Comparison of ENCODE assay signal across 8 cellular contexts in genomic region chr6:32969685-32970412, GRCh38. TPM values are rescaled to one million over a fixed set of nuclear protein-coding genes. Genes with fewer than 3 reads are reported as not detected.
DNase-seq lines count a peak whose midpoint lies in the region; ATAC-seq and TF ChIP-seq lines count a peak whose summit lies in the region.

No MANE protein-coding gene starts in this region.

- peaks cover 8% of the 10 kb centered on the region for H3K79me1 ChIP-seq in mesendoderm (ENCODE audit: low read length)

- H3K4me1 Mint-ChIP-seq in GM23338, result peaks cover 12% of the 10 kb centered on the region

- peaks cover 14% of the 10 kb centered on the region; the same call in 1 of the 2 replicates for H3K4me1 ChIP-seq in GM23338 (ENCODE audit: insufficient read depth)
- peaks cover 9% of the 10 kb centered on the region for H3K4me1 ChIP-seq in ectodermal cell (ENCODE audit: control insufficient read depth, insufficient read depth, low read length)
- H3K4me1 ChIP-seq in mesendoderm (ENCODE audit: control insufficient read depth, low read depth, low read length), result peaks cover 8% of the 10 kb centered on the region

- peak overlapping the region; percentile 97 for H2AK5ac ChIP-seq in mesendoderm (ENCODE audit: low read length)

- H3F3A ChIP-seq in GM23338 (replicated peaks; ENCODE audit: low read depth), result peaks cover 32% of the 10 kb centered on the region

- H3K36me3 ChIP-seq in GM23338 (ENCODE audit: insufficient read depth) (peaks cover 19% of the 10 kb centered on the region), ectodermal cell (ENCODE audit: control insufficient read depth, insufficient read depth, low read length) (peaks cover 10% of the 10 kb centered on the region), mesendoderm (ENCODE audit: control insufficient read depth, insufficient read depth, low read length) (peaks cover 17% of the 10 kb centered on the region)

- H4K8ac ChIP-seq in mesendoderm (ENCODE audit: low read depth, low read length), result peak overlapping the region; percentile 98

- H3K27ac ChIP-seq in GM23338 (ENCODE audit: low read depth) (peak overlapping the region; percentile 100), ectodermal cell (ENCODE audit: insufficient read depth, low read depth, low read length, poor library complexity, severe bottlenecking) (peak overlapping the region; percentile 99), mesendoderm (ENCODE audit: low read depth, low read length) (peak overlapping the region; percentile 100)

- H2BK120ac ChIP-seq in mesendoderm (ENCODE audit: low read depth, low read length), result peak overlapping the region; percentile 70

- DNase-seq in ACHN (peak; percentile 73), GM23338 (ENCODE audit: low spot score) (peak; percentile 88), NCI-H526 treated with DMSO at 0.1 percent for 48 hours (lab: John Stamatoyannopoulos, UW) (peak; percentile 61), mesendoderm (peak; percentile 97)
- DNase-seq in activated CD4-positive, alpha-beta T cell treated with anti-CD3 and anti-CD28 coated beads, Interleukin-2, amount 50 U/mL, for 48 hours, result peak; percentile 76 to 83
- DNase-seq in stimulated activated CD8-positive, alpha-beta memory T cell treated with anti-CD3 and anti-CD28 coated beads, Interleukin-15, amount 100 ng/mL, for 4 hours (ENCODE audit: low read depth in 2 of 2), result peak; percentile 50 to 53

- H2BK5ac ChIP-seq in mesendoderm (ENCODE audit: low read length), result peak overlapping the region; percentile 98

- peak overlapping the region; percentile 76 for H3K4ac ChIP-seq in mesendoderm (ENCODE audit: low read depth, low read length)

- peak overlapping the region; percentile 100 for H3K9ac ChIP-seq in mesendoderm (ENCODE audit: low read length)

- in situ Hi-C loops in ACHN (cut with HindIII; ENCODE audit: low pct_ligation_motif_present, low pct_unique_long_range_greater_than_20kb, low sequenced_read_pairs), result no loop called here

- H3K27me3 Mint-ChIP-seq in GM23338 (ENCODE audit: insufficient read depth, low read depth, poor library complexity), result peaks cover 48% of the 10 kb centered on the region

- ATAC-seq in GM23338 (peak; percentile 1), GM18909 (IDR thresholded peaks at IDR 0.05; ENCODE audit: poor library complexity, unreplicated experiment) (no peak)

- H3K79me2 ChIP-seq in GM23338 (replicated peaks; ENCODE audit: insufficient read depth) (peaks cover 59% of the 10 kb centered on the region), mesendoderm (ENCODE audit: control insufficient read depth, insufficient read depth, low read length) (peaks cover 54% of the 10 kb centered on the region)

- H2BK15ac ChIP-seq in mesendoderm (replicated peaks; ENCODE audit: low read depth), result no peak overlapping the region

- no peaks in the 10 kb centered on the region for H3K9me3 ChIP-seq in ectodermal cell (ENCODE audit: control insufficient read depth, low read length)

- H4K5ac ChIP-seq in mesendoderm (ENCODE audit: low read length), result peak overlapping the region; percentile 99

- H3K56ac ChIP-seq in mesendoderm (ENCODE audit: low read length), result peak overlapping the region; percentile 100

- peak overlapping the region; percentile 81 for H3K18ac ChIP-seq in mesendoderm (ENCODE audit: low read length)

- no peaks in the 10 kb centered on the region for H3K9me2 ChIP-seq in GM23338 (ENCODE audit: insufficient read depth)

- peak overlapping the region; percentile 87 for H3K23ac ChIP-seq in mesendoderm (ENCODE audit: low read length)

- peaks cover 12% of the 10 kb centered on the region for H3K9me3 Mint-ChIP-seq in GM23338

- peak overlapping the region; percentile 99 for H3K4me3 ChIP-seq in GM23338
- H3K4me3 ChIP-seq in ectodermal cell (ENCODE audit: insufficient read depth, low read depth, low read length), result peak overlapping the region; percentile 72
- peak overlapping the region; percentile 53 for H3K4me3 ChIP-seq in mesendoderm (ENCODE audit: low read length)

- peak overlapping the region; percentile 100 for H3K4me2 ChIP-seq in GM23338
- H3K4me2 ChIP-seq in mesendoderm (ENCODE audit: low read length), result peak overlapping the region; percentile 81

- no peak overlapping the region for H2AFZ ChIP-seq in GM23338

- WGBS in ectodermal cell, 2 experiments, result 0% methylated on average over 19 of the region's 19 CpGs
- WGBS in mesendoderm (ENCODE audit: extremely low coverage, insufficient coverage, low lambda C conversion rate), result no CpG with 5 or more reads among the region's 19 CpGs

- peak overlapping the region; percentile 100 for H3K27ac Mint-ChIP-seq in GM23338

- peaks cover 53% of the 10 kb centered on the region for H3K36me3 Mint-ChIP-seq in GM23338 (ENCODE audit: low read depth)

- peaks cover 24% of the 10 kb centered on the region for H4K20me1 ChIP-seq in GM23338 (replicated peaks; ENCODE audit: insufficient read depth)

- peak; percentile 12 to 26; a peak in 3 of 4 replicates for TF ChIP-seq CTCF in GM23338 (conservative IDR thresholded peaks at IDR 0.05; ENCODE audit: low read depth in 2 of 2)

- no peaks in the 10 kb centered on the region for H3K27me3 ChIP-seq in GM23338 (ENCODE audit: insufficient read depth)
- H3K27me3 ChIP-seq in ectodermal cell (ENCODE audit: control insufficient read depth, insufficient read depth, low read length, poor library complexity, severe bottlenecking), result no peaks in the 10 kb centered on the region
- no peaks in the 10 kb centered on the region for H3K27me3 ChIP-seq in mesendoderm (ENCODE audit: insufficient read depth, low read length, poor library complexity)

- peak overlapping the region; percentile 98 for H3K4me3 Mint-ChIP-seq in GM23338

TF ChIP-seq in GM23338, 12 proteins besides CTCF, POLR2A, EP300 and RAD21:
- no peak for TF ChIP-seq EZH2phosphoT487 (IDR thresholded peaks at IDR 0.05; ENCODE audit: unreplicated experiment)
- TF ChIP-seq ZNF331 (CRISPR knock-in tag; IDR thresholded peaks at IDR 0.05; ENCODE audit: low read depth), result 0 out of 2 replicates have a peak, but pooled peaks have one; percentile 18
- peak; percentile 43; the same call in 1 of the 2 replicates for TF ChIP-seq POLR2AphosphoS5 (IDR thresholded peaks at IDR 0.05; ENCODE audit: low read depth)

RNA-seq across cellular contexts. Expression of gene BRD2, which starts 1.5 kb away (rescaled TPM):
- total RNA-seq in GM23338 (2014; rRNA removed; shearing (Covaris generic)), result 169 and 182 TPM in 2 replicates
- 81.9 and 84.9 TPM in 2 replicates for polyA plus RNA-seq in GM23338 (2016; fragmentation: Nextera tagmentation; extraction: Ambion mirVana)
- polyA plus RNA-seq in ectodermal cell (2013, experiment 1 of 4), result 228 TPM
- 232 TPM for polyA plus RNA-seq in ectodermal cell (2013, experiment 2 of 4)
- polyA plus RNA-seq in ectodermal cell (2013, experiment 3 of 4), result 182 TPM
- polyA plus RNA-seq in ectodermal cell (2013, experiment 4 of 4), result 196 TPM
- polyA plus RNA-seq in mesendoderm (2013, experiment 1 of 2), result 162 TPM
- 162 TPM for polyA plus RNA-seq in mesendoderm (2013, experiment 2 of 2)

RNA-seq across cellular contexts. Expression of gene HLA-DMA, which starts 17.0 kb away (rescaled TPM):
- 3.5 and 5.2 TPM in 2 replicates for total RNA-seq in GM23338 (2014; rRNA removed; shearing (Covaris generic))
- 6.2 and 8.1 TPM in 2 replicates for polyA plus RNA-seq in GM23338 (2016; fragmentation: Nextera tagmentation; extraction: Ambion mirVana)
- polyA plus RNA-seq in ectodermal cell (2013, experiment 1 of 4), result 13.5 TPM
- 11.5 TPM for polyA plus RNA-seq in ectodermal cell (2013, experiment 2 of 4)
- 9.0 TPM for polyA plus RNA-seq in ectodermal cell (2013, experiment 3 of 4)
- polyA plus RNA-seq in ectodermal cell (2013, experiment 4 of 4), result 8.0 TPM
- polyA plus RNA-seq in mesendoderm (2013, experiment 1 of 2), result 10.8 TPM
- polyA plus RNA-seq in mesendoderm (2013, experiment 2 of 2), result 9.8 TPM

RNA-seq across cellular contexts. Expression of gene HLA-DMB, which starts 29.0 kb away (rescaled TPM):
- total RNA-seq in GM23338 (2014; rRNA removed; shearing (Covaris generic)), result 1.3 and 1.6 TPM in 2 replicates
- 0.70 and 1.4 TPM in 2 replicates for polyA plus RNA-seq in GM23338 (2016; fragmentation: Nextera tagmentation; extraction: Ambion mirVana)
- polyA plus RNA-seq in ectodermal cell (2013, experiment 1 of 4), result 1.9 TPM
- polyA plus RNA-seq in ectodermal cell (2013, experiment 2 of 4), result 3.1 TPM
- polyA plus RNA-seq in ectodermal cell (2013, experiment 3 of 4), result 1.6 TPM
- polyA plus RNA-seq in ectodermal cell (2013, experiment 4 of 4), result 2.0 TPM
- 1.4 TPM for polyA plus RNA-seq in mesendoderm (2013, experiment 1 of 2)
- polyA plus RNA-seq in mesendoderm (2013, experiment 2 of 2), result 1.1 TPM

RNA-seq across cellular contexts. Expression of gene HLA-DOA, which starts 39.5 kb away (rescaled TPM):
- 30.5 and 34.2 TPM in 2 replicates for total RNA-seq in GM23338 (2014; rRNA removed; shearing (Covaris generic))
- polyA plus RNA-seq in GM23338 (2016; fragmentation: Nextera tagmentation; extraction: Ambion mirVana), result 4.8 TPM in 2 replicates
- polyA plus RNA-seq in ectodermal cell (2013, experiment 1 of 4), result 14.9 TPM
- polyA plus RNA-seq in ectodermal cell (2013, experiment 2 of 4), result 19.6 TPM
- 12.4 TPM for polyA plus RNA-seq in ectodermal cell (2013, experiment 3 of 4)
- 14.4 TPM for polyA plus RNA-seq in ectodermal cell (2013, experiment 4 of 4)
- polyA plus RNA-seq in mesendoderm (2013, experiment 1 of 2), result 10.2 TPM
- 9.5 TPM for polyA plus RNA-seq in mesendoderm (2013, experiment 2 of 2)
